Comparison of ENCODE assay signal across 17 cellular contexts in the genomic region with DNA sequence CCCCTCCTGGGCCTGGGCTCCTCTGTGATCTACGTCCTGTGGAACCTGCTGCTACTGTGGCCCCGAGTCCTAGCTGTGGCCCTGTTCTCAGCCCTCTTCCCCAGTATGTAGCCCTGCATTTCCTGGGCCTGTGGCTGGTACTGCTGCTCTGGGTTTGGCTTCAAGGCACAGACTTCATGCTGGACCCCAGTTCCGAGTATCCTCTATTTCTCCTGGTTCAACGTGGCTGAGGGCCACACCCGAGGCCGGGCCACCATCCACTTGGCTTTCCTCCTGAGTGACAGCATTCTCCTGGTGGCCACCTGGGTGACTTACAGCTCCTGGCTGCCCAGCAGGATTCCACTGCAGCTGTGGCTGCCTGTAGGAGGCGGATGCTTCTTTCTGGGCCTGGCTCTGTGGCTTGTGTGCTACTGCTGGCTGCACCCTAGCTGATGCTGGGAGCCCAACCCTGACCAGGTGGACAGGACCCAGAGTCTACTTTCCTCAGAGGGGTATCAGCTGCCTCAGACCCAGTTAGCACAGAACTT. TPM values are rescaled to one million over a fixed set of nuclear protein-coding genes. Genes with fewer than 3 reads are reported as not detected.
DNase-seq lines count a peak whose midpoint lies in the region; ATAC-seq, FAIRE-seq and TF ChIP-seq lines count a peak whose summit lies in the region.
"Had no signal": no experiment of that assay in that cellular context is flagged by ENCODE, and none has a peak within 500 bp of the region (broad histone marks: within the 10 kb centered on the region; RNA-seq: fewer than 3 reads in every experiment).

No MANE protein-coding gene starts in this region.

- DNase-seq in H9 (no peak), H1 (ENCODE audit: low read depth in 1 of 2, low spot score in 2 of 2) (no peak), osteocyte (ENCODE audit: extremely low spot score, unreplicated experiment) (peak; percentile 76), urothelium cell line (ENCODE audit: low spot score) (no peak), NCI-H2081 (lab: John Stamatoyannopoulos, UW) (no peak), NCI-H524 treated with DMSO at 0.1 percent for 48 hours (lab: John Stamatoyannopoulos, UW) (no peak)
- DNase-seq: CD8-positive, alpha-beta T cell; COR-L47; DND-41; GDM1 had no signal

- CTCF ChIA-PET in H1 (lab: Charles Lee; ENCODE audit: partially characterized antibody) = interaction anchor here (1.0 to 5.1 kb wide), 7 partner anchors 12 to 204 kb away, joined by 3 to 21 read pairs (median 4); no protein-coding TSS in a partner anchor

- H2AK5ac ChIP-seq in H9 (ENCODE audit: insufficient read length, low read length) (no peak overlapping the region), H1 (ENCODE audit: low read depth, low read length) (no peak overlapping the region)

- FAIRE-seq in H1 (lab: Jason Lieb, UNC) (no peak), urothelium cell line (lab: Jason Lieb, UNC) (peak; percentile 83)
- FAIRE-seq: GM19239, H54, HTR-8/SVneo had no signal

- no peak for ATAC-seq in HG03342 (IDR thresholded peaks at IDR 0.05; ENCODE audit: unreplicated experiment)
- ATAC-seq: CD8-positive, alpha-beta T cell had no signal

- H3K23ac ChIP-seq in H9 (ENCODE audit: insufficient read length, low read depth, low read length) (no peak overlapping the region), H1 (ENCODE audit: insufficient read length) (no peak overlapping the region)

- H3K9me3 ChIP-seq in H9 (ENCODE audit: control insufficient read depth, low read depth, low read length) = no peaks in the 10 kb centered on the region
- no peaks in the 10 kb centered on the region for H3K9me3 ChIP-seq in H1 (ENCODE audit: insufficient read depth in 2 of 2, low read depth in 1 of 2, low read length in 1 of 2)

- no peak overlapping the region for H2AFZ ChIP-seq in H9 (ENCODE audit: low read length)
- no peak overlapping the region for H2AFZ ChIP-seq in H1 (ENCODE audit: low read length)

- no peak overlapping the region for H3K9ac ChIP-seq in H9 (ENCODE audit: extremely low read depth, insufficient read length, low read length)
- no peak overlapping the region for H3K9ac ChIP-seq in H1 (replicated peaks in 1 of 4; ENCODE audit: extremely low read depth in 1 of 4, low read depth in 3 of 4, low read length in 3 of 4)

- H3K9me3 Mint-ChIP-seq in H9 (no peaks in the 10 kb centered on the region), osteocyte (ENCODE audit: unreplicated experiment) (no peaks in the 10 kb centered on the region)
- H3K9me3 Mint-ChIP-seq: CD8-positive, alpha-beta T cell had no signal

- no peak; a peak in 1 of 4 replicates for TF ChIP-seq RAD21 in H1 (IDR thresholded peaks at IDR 0.05 in 1 of 2, conservative IDR thresholded peaks at IDR 0.05 in 1 of 2; ENCODE audit: low read depth in 2 of 2, low read length in 2 of 2)

- H2BK20ac ChIP-seq in H9 (ENCODE audit: low read depth, low read length, poor library complexity, severe bottlenecking) (no peak overlapping the region), H1 (ENCODE audit: low read length) (no peak overlapping the region)

- H2BK120ac ChIP-seq in H9 (ENCODE audit: low read depth, low read length, poor library complexity, severe bottlenecking) = no peak overlapping the region
- H2BK120ac ChIP-seq in H1 (replicated peaks; ENCODE audit: low read depth, low read length) = no peak overlapping the region

- H4K91ac ChIP-seq in H9 (ENCODE audit: insufficient read length, low read depth, low read length) (no peak overlapping the region), H1 (replicated peaks; ENCODE audit: insufficient read length, low read length) (no peak overlapping the region)

- H3K4me1 ChIP-seq in H9 (ENCODE audit: insufficient read depth, low read length) (no peaks in the 10 kb centered on the region), H1 (replicated peaks in 1 of 4; ENCODE audit: control insufficient read depth in 3 of 4, insufficient read depth in 4 of 4, low read length in 3 of 4) (no peaks in the 10 kb centered on the region)

- no peaks in the 10 kb centered on the region for H3K27me3 ChIP-seq in H9 (ENCODE audit: insufficient read depth, low read length)
- H3K27me3 ChIP-seq in H1 (replicated peaks in 1 of 4; ENCODE audit: control insufficient read depth in 3 of 4, extremely low read depth in 1 of 4, insufficient read depth in 3 of 4, low read length in 3 of 4) = no peaks in the 10 kb centered on the region

- no peak overlapping the region for H3K4ac ChIP-seq in H9 (ENCODE audit: low read depth, low read length)
- no peak overlapping the region for H3K4ac ChIP-seq in H1 (replicated peaks; ENCODE audit: insufficient read length, low read depth, low read length)

- H3K36me3 Mint-ChIP-seq in H9 (ENCODE audit: insufficient read depth in 1 of 3, low read depth in 3 of 3) (peaks cover 23 to 63% (median 50%) of the 10 kb centered on the region in 3 experiments; a peak in 6 of 7 replicates), osteocyte (ENCODE audit: unreplicated experiment) (peaks cover 46% of the 10 kb centered on the region)

- no peaks in the 10 kb centered on the region for H3K27me3 Mint-ChIP-seq in H9 (ENCODE audit: low read depth)
- no peaks in the 10 kb centered on the region for H3K27me3 Mint-ChIP-seq in osteocyte (ENCODE audit: unreplicated experiment)

- H3K56ac ChIP-seq in H9 (ENCODE audit: insufficient read length, low read depth, low read length) (no peak overlapping the region), H1 (replicated peaks; ENCODE audit: insufficient read length, low read depth, low read length) (no peak overlapping the region)

- no peak for TF ChIP-seq EP300 in H1 (IDR thresholded peaks at IDR 0.05; ENCODE audit: borderline replicate concordance in 1 of 2, low read depth in 2 of 2, low read length in 2 of 2)

- peaks cover 0 to 28% (median 8%) of the 10 kb centered on the region in 4 experiments; a peak in 5 of 8 replicates for H3K36me3 ChIP-seq in H1 (ENCODE audit: control insufficient read depth in 2 of 4, insufficient read depth in 4 of 4, low read length in 3 of 4)

- TF ChIP-seq CTCF in H9 (conservative IDR thresholded peaks at IDR 0.05) = peak; percentile 27; the same call in 2 of the 3 replicates
- TF ChIP-seq CTCF in H1 (IDR thresholded peaks at IDR 0.05; ENCODE audit: control extremely low read depth in 1 of 3, insufficient read depth in 1 of 3, low read depth in 1 of 3, low read length in 3 of 3) = peak; percentile 20 to 38 (median 38)
- TF ChIP-seq CTCF in osteocyte (IDR thresholded peaks at IDR 0.05) = no peak

- H3K79me2 ChIP-seq in H9 (ENCODE audit: insufficient read depth, low read length) = no peaks in the 10 kb centered on the region
- no peaks in the 10 kb centered on the region for H3K79me2 ChIP-seq in H1 (ENCODE audit: control insufficient read depth in 1 of 2, insufficient read depth in 2 of 2, low read length in 2 of 2)

- H4K8ac ChIP-seq in H9 (replicated peaks; ENCODE audit: insufficient read length, low read depth, low read length) (no peak overlapping the region), H1 (ENCODE audit: extremely low read depth, insufficient read depth, low read length) (no peak overlapping the region)

- no peak for TF ChIP-seq POLR2A in H1 (IDR thresholded peaks at IDR 0.05; ENCODE audit: control extremely low read depth in 1 of 2, low read depth in 2 of 2, low read length in 2 of 2)

- H3K18ac ChIP-seq in H9 (ENCODE audit: insufficient read length, low read depth, low read length) (no peak overlapping the region), H1 (ENCODE audit: extremely low read depth, low read length) (no peak overlapping the region)

- WGBS in H9 (ENCODE audit: extremely low coverage, insufficient read length, low lambda C conversion rate) = no CpG with 5 or more reads among the region's 7 CpGs
- 92% methylated on average over 7 of the region's 7 CpGs; no CpG with 5 or more reads in 1 of the 2 experiments for WGBS in H1 (ENCODE audit: extremely low coverage in 1 of 2, insufficient coverage in 1 of 2, insufficient read length in 1 of 2, insufficient replicate concordance in 2 of 2, low coverage in 1 of 2, low lambda C conversion rate in 2 of 2, missing lambda C conversion rate in 1 of 2), 2 experiments

- H3K14ac ChIP-seq in H9 (ENCODE audit: insufficient read depth, low read length) (no peak overlapping the region), H1 (ENCODE audit: insufficient read length) (no peak overlapping the region)

- H4K20me1 ChIP-seq in H9 (ENCODE audit: control insufficient read depth, insufficient read depth, insufficient read length) (no peaks in the 10 kb centered on the region), H1 (replicated peaks in 1 of 2; ENCODE audit: control insufficient read depth in 1 of 2, insufficient read depth in 2 of 2, low read length in 2 of 2) (peaks cover 0 to 3% of the 10 kb centered on the region in 2 experiments)

- H3K4me2 ChIP-seq in H9 (ENCODE audit: insufficient read depth, insufficient read length, low read length) (no peak overlapping the region), H1 (ENCODE audit: insufficient read depth in 1 of 2, low read depth in 2 of 2, low read length in 2 of 2) (no peak overlapping the region)

- H3K4me3 Mint-ChIP-seq in H9 (no peak overlapping the region), osteocyte (ENCODE audit: unreplicated experiment) (no peak overlapping the region)
- H3K4me3 Mint-ChIP-seq: CD14-positive monocyte; CD8-positive, alpha-beta T cell had no signal

- no peak overlapping the region for H3T11ph ChIP-seq in H9 (ENCODE audit: low read length)

- H3K23me2 ChIP-seq in H9 (ENCODE audit: insufficient read length, low read depth, low read length, poor library complexity, severe bottlenecking) (no peaks in the 10 kb centered on the region), H1 (ENCODE audit: low read depth, low read length) (no peaks in the 10 kb centered on the region)

- H3K27ac Mint-ChIP-seq in H9 = peak overlapping the region in 2 of 3 experiments; percentile 44 to 48; a peak in 3 of 7 replicates
- H3K27ac Mint-ChIP-seq in osteocyte (ENCODE audit: unreplicated experiment) = no peak overlapping the region
- H3K27ac Mint-ChIP-seq: CD8-positive, alpha-beta T cell had no signal

- no peak overlapping the region for H2BK15ac ChIP-seq in H9 (ENCODE audit: low read depth, low read length)
- H2BK15ac ChIP-seq in H1 (ENCODE audit: low read length) = no peak overlapping the region

- POLR2A ChIA-PET in H1 (lab: Charles Lee; ENCODE audit: partially characterized antibody) = interaction anchor here (0.6 to 0.8 kb wide), 2 partner anchors 12 to 23 kb away, joined by 3 read pairs; no protein-coding TSS in a partner anchor

- H2BK5ac ChIP-seq in H9 (ENCODE audit: insufficient read length, low read length) (no peak overlapping the region), H1 (ENCODE audit: low read depth, low read length) (no peak overlapping the region)

- H3K4me3 ChIP-seq in H1 (ENCODE audit: extremely low read depth in 1 of 4, insufficient read depth in 2 of 4, low read depth in 3 of 4, low read length in 4 of 4) = no peak overlapping the region

- H2BK12ac ChIP-seq in H9 (ENCODE audit: insufficient read length, low read depth, low read length) = no peak overlapping the region
- H2BK12ac ChIP-seq in H1 (ENCODE audit: low read depth, low read length) = no peak overlapping the region

- H3K4me1 Mint-ChIP-seq in H9 = no peaks in the 10 kb centered on the region; a peak in 1 of 4 replicates
- no peaks in the 10 kb centered on the region for H3K4me1 Mint-ChIP-seq in osteocyte (ENCODE audit: unreplicated experiment)
- H3K4me1 Mint-ChIP-seq: CD14-positive monocyte had no signal

- no peaks in the 10 kb centered on the region for H3K79me1 ChIP-seq in H9 (ENCODE audit: insufficient read depth, low read depth, low read length, poor library complexity, severe bottlenecking)
- H3K79me1 ChIP-seq in H1 (ENCODE audit: low read depth, low read length) = no peaks in the 10 kb centered on the region; the same call in 1 of the 2 replicates

- no peak overlapping the region for H3K27ac ChIP-seq in H9 (ENCODE audit: insufficient read length, low read depth, low read length)
- no peak overlapping the region for H3K27ac ChIP-seq in H1 (ENCODE audit: low read depth, low read length)

- H4K5ac ChIP-seq in H9 (ENCODE audit: insufficient read length, low read depth, low read length) = no peak overlapping the region
- no peak overlapping the region for H4K5ac ChIP-seq in H1 (ENCODE audit: insufficient read length, low read depth, low read length)

RNA-seq across cellular contexts. Expression of gene MMD2, which starts 37.8 kb away (rescaled TPM):
- total RNA-seq in H9 (2021) = 0.11 and 0.20 TPM in 2 replicates
- total RNA-seq in H1 (2021; fragmentation: NEBNext Ultra II Directional; extraction: Animal tissue kit (Norgen Biotek cat#: 25700)) = not detected in 2 replicates
- polyA plus RNA-seq in H1 (2011; rRNA removed) = 0.08 and 0.14 TPM in 2 replicates
- polyA plus RNA-seq in H1 (2011; cell fraction: cytosol; rRNA removed) = 0.12 TPM
- 0.39 TPM for polyA plus RNA-seq in H1 (2011; cell fraction: nucleus; rRNA removed)
- polyA plus RNA-seq in H1 (2012, experiment 1 of 2) = 0.09 to 0.25 TPM (median 0.16 TPM) in 4 replicates
- 0.24 TPM for polyA plus RNA-seq in H1 (2012, experiment 2 of 2)
- 0.08 TPM for polyA plus RNA-seq in H1 (2013, experiment 1 of 2)
- polyA plus RNA-seq in H1 (2013, experiment 2 of 2) = 0.07 TPM
- 0.13 and 0.34 TPM in 2 replicates for polyA minus RNA-seq in H1 (2011; rRNA and poly(A)+ RNA removed)
- not detected for polyA minus RNA-seq in H1 (2011; cell fraction: cytosol; rRNA and poly(A)+ RNA removed)
- polyA minus RNA-seq in H1 (2011; cell fraction: nucleus; rRNA and poly(A)+ RNA removed) = not detected
- total RNA-seq in osteocyte = not detected in 2 replicates
- total RNA-seq: A673; CD8-positive, alpha-beta T cell had no signal
- polyA plus RNA-seq: BJ, CD14-positive monocyte had no signal

RNA-seq across cellular contexts. Expression of gene RBAK, which starts 48.9 kb away (rescaled TPM):
- 18.5 TPM in 2 replicates for total RNA-seq in H9 (2021)
- total RNA-seq in H1 (2021; fragmentation: NEBNext Ultra II Directional; extraction: Animal tissue kit (Norgen Biotek cat#: 25700)) = 16.1 and 18.2 TPM in 2 replicates
- 1.3 and 1.9 TPM in 2 replicates for polyA plus RNA-seq in H1 (2011; rRNA removed)
- polyA plus RNA-seq in H1 (2011; cell fraction: cytosol; rRNA removed) = 2.4 TPM
- polyA plus RNA-seq in H1 (2011; cell fraction: nucleus; rRNA removed) = 4.0 TPM
- polyA plus RNA-seq in H1 (2012, experiment 1 of 2) = 3.5 to 6.6 TPM (median 4.3 TPM) in 4 replicates
- 0.30 TPM for polyA plus RNA-seq in H1 (2012, experiment 2 of 2)
- 10.3 TPM for polyA plus RNA-seq in H1 (2013, experiment 1 of 2)
- polyA plus RNA-seq in H1 (2013, experiment 2 of 2) = 8.8 TPM
- 8.2 and 11.9 TPM in 2 replicates for polyA minus RNA-seq in H1 (2011; rRNA and poly(A)+ RNA removed)
- polyA minus RNA-seq in H1 (2011; cell fraction: cytosol; rRNA and poly(A)+ RNA removed) = 5.9 TPM
- polyA minus RNA-seq in H1 (2011; cell fraction: nucleus; rRNA and poly(A)+ RNA removed) = 28.9 TPM
- total RNA-seq in osteocyte = 13.0 and 13.6 TPM in 2 replicates
